Comparison of ENCODE assay signal across 10 cellular contexts in the genomic region with DNA sequence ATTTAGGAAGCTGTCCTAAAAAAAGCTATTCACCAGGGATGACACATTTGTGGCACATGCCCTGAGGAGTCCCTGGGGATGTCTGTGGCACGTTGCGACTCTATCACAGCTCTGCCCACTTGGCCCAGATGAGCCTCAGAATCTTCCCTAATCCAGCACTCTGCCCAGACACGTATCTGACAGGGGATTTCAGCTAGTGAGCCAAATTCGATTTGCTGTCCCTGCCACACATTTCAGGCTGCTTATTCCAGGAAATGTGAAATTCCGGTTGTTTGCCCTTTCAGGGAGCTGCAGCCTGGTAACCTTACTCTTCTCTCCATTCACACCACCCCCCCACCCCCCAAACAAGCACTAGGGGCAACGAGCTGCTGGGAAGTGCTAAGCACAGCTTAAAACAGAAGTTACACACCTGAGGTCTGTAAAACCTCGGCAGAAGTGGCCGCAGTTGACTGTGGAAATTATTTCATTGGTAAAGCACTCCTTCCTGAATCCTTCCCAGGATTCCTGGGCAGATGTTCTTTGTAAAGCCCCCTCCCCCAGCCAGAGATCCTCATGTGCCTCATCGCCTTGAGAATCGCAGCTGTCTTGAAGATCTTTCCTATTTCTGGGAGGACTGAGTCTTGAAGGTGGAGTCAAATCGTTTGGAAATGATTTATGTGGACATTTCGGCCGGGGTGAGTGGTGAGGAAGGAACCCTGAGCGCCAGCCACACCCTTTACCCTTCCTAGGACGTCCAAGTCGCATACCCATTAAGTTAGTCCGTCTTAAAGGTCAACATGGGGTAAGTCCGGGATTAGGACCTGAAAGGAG.
DNase-seq lines count a peak whose midpoint lies in the region; ATAC-seq lines count a peak whose summit lies in the region.
"Had no signal": no experiment of that assay in that cellular context is flagged by ENCODE, and none has a peak within 500 bp of the region (broad histone marks: within the 10 kb centered on the region; RNA-seq: fewer than 3 reads in every experiment).

No MANE protein-coding gene starts in this region.

- ATAC-seq in GM18511 (IDR thresholded peaks at IDR 0.05; ENCODE audit: unreplicated experiment) (peak; percentile 83), esophagus mucosa (peak; percentile 67), sciatic nerve (peak; percentile 67)

- intact Hi-C loops in sciatic nerve (cut with DNase I), result no loop called here

- DNase-seq in NCI-H524 (lab: John Stamatoyannopoulos, UW), result peak; percentile 67 to 86
- no peak for DNase-seq in sciatic nerve (ENCODE audit: low spot score)
- DNase-seq in T1000 (lab: John Stamatoyannopoulos, UW), result no peak
- no peak for DNase-seq in NCI-H510A (lab: John Stamatoyannopoulos, UW)
- DNase-seq in DMS114 treated with DMSO at 0.1 percent for 48 hours (lab: John Stamatoyannopoulos, UW; ENCODE audit: unreplicated experiment), result no peak
- no peak for DNase-seq in activated naive CD4-positive, alpha-beta T cell (lab: John Stamatoyannopoulos, UW)
- DNase-seq: Kasumi-1; stimulated activated CD4-positive, alpha-beta T cell treated with anti-CD3 and anti-CD28 coated beads, Interleukin-15, amount 100 ng/mL, for 24 hours had no signal

Comparison
In these comparisons a context has a peak if more than half of its experiments do, and no peak if none do; other contexts are left out.
1. DNase-seq: peak in NCI-H524 (2 of 2); none in sciatic nerve (single experiment), T1000 (single experiment), NCI-H510A (single experiment), DMS114 treated with DMSO at 0.1 percent for 48 hours (single experiment) and activated naive CD4-positive, alpha-beta T cell (0 of 4).
2. Peak in every context shown above with its lines, with median percentiles within 50 percentile points of each other: ATAC-seq.